18 cellular contexts compared by ENCODE assay signal in genomic region chr10:88983206-88983605, GRCh38. TPM values are rescaled to one million over a fixed set of nuclear protein-coding genes. Genes with fewer than 3 reads are reported as not detected.
A peak's percentile ranks its signal among the peaks of the same experiment; 100 is the strongest.
DNase-seq lines count a peak whose midpoint lies in the region; ATAC-seq and TF ChIP-seq lines count a peak whose summit lies in the region.
"Had no signal": no experiment of that assay in that cellular context is flagged by ENCODE, and none has a peak within 500 bp of the region (broad histone marks: within the 10 kb centered on the region; RNA-seq: fewer than 3 reads in every experiment).

No MANE protein-coding gene starts in this region.

- H3K27ac Mint-ChIP-seq in stimulated activated memory B cell treated with anti-CD40 and anti-IgM and Interleukin-4, amounts not matched to agents 10 μg/mL and 1 μg/mL and 100 μg/mL, for 72 hours, result no peak overlapping the region
- no peak overlapping the region for H3K27ac Mint-ChIP-seq in glutamatergic neuron (ENCODE audit: unreplicated experiment)

- H3K27me3 Mint-ChIP-seq in stimulated activated memory B cell treated with anti-CD40 and anti-IgM and Interleukin-4, amounts not matched to agents 10 μg/mL and 1 μg/mL and 100 μg/mL, for 72 hours, result no peaks in the 10 kb centered on the region
- no peaks in the 10 kb centered on the region for H3K27me3 Mint-ChIP-seq in glutamatergic neuron (ENCODE audit: unreplicated experiment)

- no peaks in the 10 kb centered on the region for H3K36me3 ChIP-seq in right atrium auricular region
- H3K36me3 ChIP-seq: lower lobe of right lung, right lobe of liver, upper lobe of right lung had no signal

- H3K4me3 Mint-ChIP-seq in stimulated activated memory B cell treated with anti-CD40 and anti-IgM and Interleukin-4, amounts not matched to agents 10 μg/mL and 1 μg/mL and 100 μg/mL, for 72 hours, result no peak overlapping the region
- H3K4me3 Mint-ChIP-seq in glutamatergic neuron (ENCODE audit: unreplicated experiment), result no peak overlapping the region
- H3K4me3 Mint-ChIP-seq: neural crest cell had no signal

- peaks cover 6% of the 10 kb centered on the region for H3K36me3 Mint-ChIP-seq in stimulated activated memory B cell treated with anti-CD40 and anti-IgM and Interleukin-4, amounts not matched to agents 10 μg/mL and 1 μg/mL and 100 μg/mL, for 72 hours
- H3K36me3 Mint-ChIP-seq in glutamatergic neuron (ENCODE audit: unreplicated experiment), result no peaks in the 10 kb centered on the region

- H3K4me1 ChIP-seq in right atrium auricular region, result peaks cover 0 to 47% of the 10 kb centered on the region in 2 donors

- no peaks in the 10 kb centered on the region for H3K9me3 ChIP-seq in right atrium auricular region
- H3K9me3 ChIP-seq: lower lobe of right lung, right lobe of liver, upper lobe of right lung had no signal

- peak overlapping the region; percentile 17 to 73 for H3K27ac ChIP-seq in right atrium auricular region
- H3K27ac ChIP-seq: right lobe of liver, upper lobe of right lung had no signal

- H3K4me3 ChIP-seq in right atrium auricular region (no peak overlapping the region), fibroblast of pulmonary artery (replicated peaks; ENCODE audit: low read depth, low read length) (no peak overlapping the region)
- H3K4me3 ChIP-seq: lower lobe of right lung, right lobe of liver, upper lobe of right lung had no signal

- DNase-seq in right atrium auricular region (ENCODE audit: low spot score) (no peak), Right ventricle myocardium superior (no peak), fibroblast of pulmonary artery (ENCODE audit: low read depth) (peak; percentile 66), pulmonary artery endothelial cell (ENCODE audit: low read depth, low spot score) (peak; percentile 68), glutamatergic neuron (no peak), GM19240 (ENCODE audit: insufficient read length, low spot score) (no peak)
- DNase-seq: amniotic stem cell; erythroblast; H7; lower lobe of right lung; NCI-H1694 treated with DMSO at 0.1 percent for 48 hours; NCI-H345; right lobe of liver; stimulated activated CD4-positive, alpha-beta T cell treated with anti-CD3 and anti-CD28 coated beads, Interleukin-4, amount 100 ng/mL, for 24 hours; upper lobe of right lung had no signal

- TF ChIP-seq CTCF in right atrium auricular region (IDR thresholded peaks at IDR 0.05) (no peak), fibroblast of pulmonary artery (IDR thresholded peaks at IDR 0.05; ENCODE audit: low read length, missing control alignments) (no peak), glutamatergic neuron (IDR thresholded peaks at IDR 0.05; ENCODE audit: partially characterized antibody, unreplicated experiment) (no peak)

- no peak for ATAC-seq in Right ventricle myocardium superior (ENCODE audit: poor library complexity)
- no peak for ATAC-seq in stimulated activated memory B cell treated with anti-CD40 and anti-IgM and Interleukin-4, amounts not matched to agents 10 μg/mL and 1 μg/mL and 100 μg/mL, for 72 hours
- ATAC-seq in GM18868 (IDR thresholded peaks at IDR 0.05; ENCODE audit: unreplicated experiment), result no peak
- ATAC-seq: lower lobe of right lung, upper lobe of right lung had no signal

- peaks cover 16% of the 10 kb centered on the region for H3K4me1 Mint-ChIP-seq in stimulated activated memory B cell treated with anti-CD40 and anti-IgM and Interleukin-4, amounts not matched to agents 10 μg/mL and 1 μg/mL and 100 μg/mL, for 72 hours
- no peaks in the 10 kb centered on the region for H3K4me1 Mint-ChIP-seq in glutamatergic neuron (ENCODE audit: low read depth, unreplicated experiment)

- H3K9me3 Mint-ChIP-seq in stimulated activated memory B cell treated with anti-CD40 and anti-IgM and Interleukin-4, amounts not matched to agents 10 μg/mL and 1 μg/mL and 100 μg/mL, for 72 hours, result peaks cover 6% of the 10 kb centered on the region
- H3K9me3 Mint-ChIP-seq in glutamatergic neuron (ENCODE audit: unreplicated experiment), result no peaks in the 10 kb centered on the region
- H3K9me3 Mint-ChIP-seq: neural crest cell had no signal

- H3K27me3 ChIP-seq in right atrium auricular region, result no peaks in the 10 kb centered on the region
- H3K27me3 ChIP-seq: right lobe of liver, upper lobe of right lung had no signal

- intact Hi-C loops in Right ventricle myocardium superior (cut with DNase I), result no loop called here

RNA-seq across cellular contexts. Expression of gene FAS, which starts 7.4 kb away (rescaled TPM):
- 10 to 100 TPM in 1 of 2 donors, 1 to 10 TPM in 1; 8.0 to 12.2 TPM for total RNA-seq in right atrium auricular region
- 3.8 TPM for total RNA-seq in Right ventricle myocardium superior
- 16.8 and 30.2 TPM in 2 replicates for total RNA-seq in pulmonary artery endothelial cell
- total RNA-seq in glutamatergic neuron (ENCODE audit: unreplicated experiment), result 0.69 TPM

RNA-seq across cellular contexts. Expression of gene ACTA2, which starts 30.6 kb away (rescaled TPM):
- total RNA-seq in right atrium auricular region, result 1,000 to 10,000 TPM in 1 of 2 donors, 100 to 1,000 TPM in 1; 934 to 1,936 TPM
- total RNA-seq in Right ventricle myocardium superior, result 74.5 TPM
- 12.3 and 26.9 TPM in 2 replicates for total RNA-seq in pulmonary artery endothelial cell
- 4.3 TPM for total RNA-seq in glutamatergic neuron (ENCODE audit: unreplicated experiment)
- total RNA-seq: H7 had no signal

Comparison
In these comparisons a context has a peak if more than half of its experiments do, and no peak if none do; other contexts are left out.
1. RNA of gene ACTA2, which starts 30.6 kb away (total RNA-seq): 934 to 1,936 TPM in right atrium auricular region; 74.5 TPM in Right ventricle myocardium superior (single experiment), 12.3 to 26.9 TPM in pulmonary artery endothelial cell and 4.3 TPM in glutamatergic neuron (single experiment); every median in the first group is over 10 times any median in the second.
2. DNase-seq: peak in fibroblast of pulmonary artery (single experiment) and pulmonary artery endothelial cell (single experiment); none in right atrium auricular region (single experiment), Right ventricle myocardium superior (single experiment), glutamatergic neuron (single experiment) and GM19240 (single experiment).